7 cellular contexts compared by ENCODE assay signal in genomic region chr22:29205260-29205597, GRCh38. TPM values are rescaled to one million over a fixed set of nuclear protein-coding genes. Genes with fewer than 3 reads are reported as not detected.
DNase-seq lines count a peak whose midpoint lies in the region; ATAC-seq and TF ChIP-seq lines count a peak whose summit lies in the region.

No MANE protein-coding gene starts in this region.

- peak overlapping the region; percentile 73 for H3K4me3 Mint-ChIP-seq in GM23338
- H3K4me3 Mint-ChIP-seq in T-helper 17 cell: peak overlapping the region; percentile 83

- H3K27me3 Mint-ChIP-seq in GM23338 (ENCODE audit: insufficient read depth, low read depth, poor library complexity) (peaks cover 25% of the 10 kb centered on the region), T-helper 17 cell (peaks cover 39% of the 10 kb centered on the region)

- H3F3A ChIP-seq in GM23338 (replicated peaks; ENCODE audit: low read depth): 0 out of 2 replicates have a peak, but pooled peaks cover 17% of the 10 kb centered on the region

- H3K27ac Mint-ChIP-seq in GM23338: no peak overlapping the region
- no peak overlapping the region for H3K27ac Mint-ChIP-seq in T-helper 17 cell

- H3K4me1 Mint-ChIP-seq in GM23338 (peaks cover 30% of the 10 kb centered on the region), T-helper 17 cell (peaks cover 28% of the 10 kb centered on the region)

- TF ChIP-seq CTCF in GM23338 (conservative IDR thresholded peaks at IDR 0.05; ENCODE audit: low read depth in 2 of 2): no peak

- H4K20me1 ChIP-seq in GM23338 (replicated peaks; ENCODE audit: insufficient read depth): no peaks in the 10 kb centered on the region

- no peaks in the 10 kb centered on the region for H3K9me3 ChIP-seq in T-helper 17 cell (ENCODE audit: control insufficient read depth, low read length, poor library complexity, severe bottlenecking)

- H3K4me2 ChIP-seq in GM23338: peak overlapping the region; percentile 76

- H3K4me3 ChIP-seq in GM23338: peak overlapping the region; percentile 64
- H3K4me3 ChIP-seq in iPS-11a (ENCODE audit: low read depth, low read length): peak overlapping the region; percentile 34
- peak overlapping the region in 4 of 7 experiments; percentile 24 to 57 (median 44) for H3K4me3 ChIP-seq in skin epidermis

- H3K79me2 ChIP-seq in GM23338 (replicated peaks; ENCODE audit: insufficient read depth): no peaks in the 10 kb centered on the region

- no peaks in the 10 kb centered on the region for H3K9me3 Mint-ChIP-seq in GM23338

- ATAC-seq in GM23338: no peak
- ATAC-seq in T-helper 17 cell: no peak
- ATAC-seq in GM21825 (IDR thresholded peaks at IDR 0.05; ENCODE audit: unreplicated experiment): no peak
- no peak for ATAC-seq in GM21381 (IDR thresholded peaks at IDR 0.05; ENCODE audit: unreplicated experiment)

- peaks cover 14% of the 10 kb centered on the region; the same call in 1 of the 2 replicates for H3K4me1 ChIP-seq in GM23338 (ENCODE audit: insufficient read depth)

- no peaks in the 10 kb centered on the region for H3K36me3 ChIP-seq in GM23338 (ENCODE audit: insufficient read depth)

- peak overlapping the region; percentile 97 for H2AFZ ChIP-seq in GM23338

- DNase-seq in GM23338 (ENCODE audit: low spot score) (peak; percentile 50), T-helper 17 cell (no peak), NOMO-1 treated with dmso at 0.1 percent for 144 hours (lab: John Stamatoyannopoulos, UW; ENCODE audit: unreplicated experiment) (no peak)

- H3K36me3 Mint-ChIP-seq in GM23338 (ENCODE audit: low read depth) (no peaks in the 10 kb centered on the region; the same call in 2 of the 3 replicates), T-helper 17 cell (ENCODE audit: low read depth) (peaks cover 2% of the 10 kb centered on the region)

- no peaks in the 10 kb centered on the region for H3K9me2 ChIP-seq in GM23338 (ENCODE audit: insufficient read depth)

- no peak overlapping the region for H3K27ac ChIP-seq in GM23338 (ENCODE audit: low read depth)
- H3K27ac ChIP-seq in skin epidermis: peak overlapping the region in 8 of 21 experiments; percentile 49 to 71 (median 66)

- H3K27me3 ChIP-seq in GM23338 (ENCODE audit: insufficient read depth): peaks cover 7% of the 10 kb centered on the region; the same call in 1 of the 2 replicates

TF ChIP-seq in GM23338, 12 proteins besides CTCF, POLR2A, EP300 and RAD21:
- TF ChIP-seq ETS1 (IDR thresholded peaks at IDR 0.05) (no peak), EZH2 (IDR thresholded peaks at IDR 0.05; ENCODE audit: low read depth, unreplicated experiment) (peak; percentile 18)

RNA-seq across cellular contexts. Expression of gene EMID1, which starts 0.5 kb away (rescaled TPM):
- 13.2 and 13.4 TPM in 2 replicates for total RNA-seq in GM23338 (2014; rRNA removed; shearing (Covaris generic))
- 3.0 and 3.5 TPM in 2 replicates for polyA plus RNA-seq in GM23338 (2016; fragmentation: Nextera tagmentation; extraction: Ambion mirVana)
- not detected for total RNA-seq in T-helper 17 cell

Comparison
In these comparisons a context has a peak if more than half of its experiments do, and no peak if none do; other contexts are left out.
1. RNA of gene EMID1, which starts 0.5 kb away (total RNA-seq): 13.2 to 13.4 TPM in GM23338; not detected in T-helper 17 cell; every median in the first group is over 10 times any median in the second.
2. Peak in every context shown above with its lines, with median percentiles within 50 percentile points of each other: H3K4me3 ChIP-seq.